In genomic region chr5:156400542-156400941, GRCh38 we compare ENCODE assay signal across 18 cellular contexts.
DNase-seq lines count a peak whose midpoint lies in the region; TF ChIP-seq lines count a peak whose summit lies in the region.
"Had no signal": no experiment of that assay in that cellular context is flagged by ENCODE, and none has a peak within 500 bp of the region (broad histone marks: within the 10 kb centered on the region; RNA-seq: fewer than 3 reads in every experiment).

No MANE protein-coding gene starts in this region.

- no peaks in the 10 kb centered on the region for H3K27me3 Mint-ChIP-seq in chondrocyte (ENCODE audit: low read depth)

- H3K9me3 ChIP-seq in adipocyte (ENCODE audit: control insufficient read depth, low read length) = no peaks in the 10 kb centered on the region
- H3K9me3 ChIP-seq: Caco-2, HAP-1 had no signal

- no peaks in the 10 kb centered on the region for H3K9me3 Mint-ChIP-seq in chondrocyte (ENCODE audit: low read depth)
- H3K9me3 Mint-ChIP-seq: CD8-positive, alpha-beta T cell had no signal

- H3K4me3 Mint-ChIP-seq in chondrocyte (ENCODE audit: unreplicated experiment) = no peak overlapping the region
- H3K4me3 Mint-ChIP-seq: CD8-positive, alpha-beta T cell; HFFc6 had no signal

- H3K4me3 ChIP-seq in AG10803 (ENCODE audit: low read length) = no peak overlapping the region
- H3K4me3 ChIP-seq in adipocyte (ENCODE audit: low read length) = no peak overlapping the region
- H3K4me3 ChIP-seq: A549, HAP-1 had no signal

- peak; percentile 50 for DNase-seq in AG10803 (ENCODE audit: low read depth)
- DNase-seq in adipocyte (ENCODE audit: low read depth) = peak; percentile 54
- peak; percentile 73 for DNase-seq in fibroblast of peridontal ligament (ENCODE audit: extremely low read depth)
- DNase-seq in activated T-cell treated with anti-CD3 and anti-CD28 coated beads, Interleukin-2, amount 50 U/mL, for 48 hours = no peak
- DNase-seq in HuH-7 (ENCODE audit: low spot score) = no peak
- DNase-seq in chondrocyte (ENCODE audit: low spot score) = no peak
- DNase-seq: 8988T; ACHN; C1 segment of cervical spinal cord; Caco-2; CD8-positive, alpha-beta T cell; DMS53; DMS79 treated with DMSO at 0.1 percent for 48 hours; GF-D8; GOT3; HFFc6 had no signal

- H3K36me3 ChIP-seq in adipocyte (ENCODE audit: control insufficient read depth, insufficient read depth, low read length, severe bottlenecking) = no peaks in the 10 kb centered on the region
- H3K36me3 ChIP-seq: HAP-1 had no signal

- H3K4me1 ChIP-seq in adipocyte (ENCODE audit: control insufficient read depth, insufficient read depth, low read length) = peaks cover 13% of the 10 kb centered on the region
- H3K4me1 ChIP-seq: Caco-2, HAP-1 had no signal

- no peaks in the 10 kb centered on the region for H3K36me3 Mint-ChIP-seq in chondrocyte (ENCODE audit: low read depth)
- H3K36me3 Mint-ChIP-seq: CD8-positive, alpha-beta T cell had no signal

- TF ChIP-seq CTCF in AG10803 (conservative IDR thresholded peaks at IDR 0.05; ENCODE audit: low read length) (no peak), chondrocyte (IDR thresholded peaks at IDR 0.05) (no peak)

- no peak overlapping the region for H3K9ac ChIP-seq in adipocyte (ENCODE audit: low read length)

- no peaks in the 10 kb centered on the region for H3K27me3 ChIP-seq in adipocyte (replicated peaks; ENCODE audit: control insufficient read depth, insufficient read depth, low read length)

- H3K4me1 Mint-ChIP-seq in chondrocyte (ENCODE audit: low read depth) = peaks cover 23% of the 10 kb centered on the region

- no peak overlapping the region for H3K27ac Mint-ChIP-seq in chondrocyte (ENCODE audit: unreplicated experiment)
- H3K27ac Mint-ChIP-seq: CD8-positive, alpha-beta T cell; HFFc6 had no signal

Comparison
In these comparisons a context has a peak if more than half of its experiments do, and no peak if none do; other contexts are left out.
1. DNase-seq: peak in AG10803 (single experiment), adipocyte (single experiment) and fibroblast of peridontal ligament (single experiment); none in activated T-cell treated with anti-CD3 and anti-CD28 coated beads, Interleukin-2, amount 50 U/mL, for 48 hours (0 of 2), HuH-7 (single experiment) and chondrocyte (single experiment).